15 cellular contexts compared by ENCODE assay signal in the genomic region with DNA sequence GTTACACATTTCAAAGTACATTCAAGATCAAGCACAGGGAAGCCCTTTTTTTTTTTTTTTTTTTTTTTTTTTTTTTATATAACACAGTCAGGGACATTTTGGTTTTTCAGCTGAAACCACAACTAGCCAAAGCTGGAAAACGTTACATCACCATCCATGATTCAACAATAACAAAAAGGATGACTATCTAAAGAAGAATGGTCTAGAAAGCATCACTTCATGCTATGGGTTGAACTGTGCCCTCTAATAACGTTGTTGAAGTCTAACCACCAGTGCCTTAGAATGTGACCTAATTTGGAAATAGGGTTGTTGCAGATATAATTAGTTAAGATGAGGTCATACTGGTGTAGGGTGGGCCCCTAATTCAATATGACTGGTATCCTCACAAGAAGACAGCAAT. TPM values are rescaled to one million over a fixed set of nuclear protein-coding genes. Genes with fewer than 3 reads are reported as not detected.
DNase-seq lines count a peak whose midpoint lies in the region; ATAC-seq and TF ChIP-seq lines count a peak whose summit lies in the region.
"Had no signal": no experiment of that assay in that cellular context is flagged by ENCODE, and none has a peak within 500 bp of the region (broad histone marks: within the 10 kb centered on the region; RNA-seq: fewer than 3 reads in every experiment).

No MANE protein-coding gene starts in this region.

- no peak overlapping the region for H3K4me3 ChIP-seq in SJSA1
- H3K4me3 ChIP-seq in GM23338, result no peak overlapping the region

- no peak overlapping the region for H3K4me3 Mint-ChIP-seq in activated T-cell treated with anti-CD3 and anti-CD28 coated beads, Interleukin-2, amount 50 U/mL, for 4 hours
- H3K4me3 Mint-ChIP-seq in stimulated activated effector memory CD8-positive, alpha-beta T cell treated with anti-CD3 and anti-CD28 coated beads, Interleukin-12 subunit alpha, Interleukin-12 subunit beta, amount 100 ng/mL, for 72 hours, result peak overlapping the region; percentile 28
- no peak overlapping the region for H3K4me3 Mint-ChIP-seq in GM23338
- H3K4me3 Mint-ChIP-seq: activated T-helper 1 cell treated with anti-CD3 and anti-CD28 coated beads, Interleukin-12 subunit alpha, Interleukin-12 subunit beta, Interleukin-2, Interleukin-4 antibody, amounts not matched to agents 30 ng/mL and 10 ng/mL and 1 ng/mL, durations not matched to agents 14 hours and 24 hours and 36 hours; B cell; effector memory CD8-positive, alpha-beta T cell; T-helper 1 cell treated with Interleukin-12 subunit alpha and Interleukin-12 subunit beta and Interleukin-4 antibody, amounts not matched to agents 30 μg/mL and 1 μg/mL, for 36 hours had no signal

- DNase-seq in activated T-cell treated with anti-CD3 and anti-CD28 coated beads, Interleukin-2, amount 50 U/mL, for 4 hours, result no peak
- no peak for DNase-seq in activated T-cell treated with anti-CD3 and anti-CD28 coated beads, Interleukin-2, amount 50 U/mL, for 48 hours
- peak in 1 of 2 experiments; percentile 82 for DNase-seq in SJSA1 (ENCODE audit: low read depth in 1 of 2, low spot score in 2 of 2)
- DNase-seq in fibroblast of gingiva (ENCODE audit: low read depth), result peak; percentile 98
- no peak for DNase-seq in stimulated activated effector memory CD8-positive, alpha-beta T cell treated with anti-CD3 and anti-CD28 coated beads, Interleukin-12 subunit alpha, Interleukin-12 subunit beta, amount 100 ng/mL, for 72 hours (ENCODE audit: low spot score in 2 of 2)
- no peak for DNase-seq in DMS 273 (lab: John Stamatoyannopoulos, UW; ENCODE audit: unreplicated experiment)
- DNase-seq in GM23338 (ENCODE audit: low spot score), result no peak
- no peak for DNase-seq in activated CD4-positive, alpha-beta T cell treated with anti-CD3 and anti-CD28 coated beads for 1 hour
- DNase-seq: effector memory CD8-positive, alpha-beta T cell; left colon; NCI-H69; posterior cingulate gyrus had no signal

- H4K20me1 ChIP-seq in GM23338 (replicated peaks; ENCODE audit: insufficient read depth), result no peaks in the 10 kb centered on the region

- no peaks in the 10 kb centered on the region for H3K9me3 Mint-ChIP-seq in activated T-cell treated with anti-CD3 and anti-CD28 coated beads, Interleukin-2, amount 50 U/mL, for 4 hours
- peaks cover 4% of the 10 kb centered on the region for H3K9me3 Mint-ChIP-seq in stimulated activated effector memory CD8-positive, alpha-beta T cell treated with anti-CD3 and anti-CD28 coated beads, Interleukin-12 subunit alpha, Interleukin-12 subunit beta, amount 100 ng/mL, for 72 hours
- H3K9me3 Mint-ChIP-seq in GM23338, result peaks cover 21% of the 10 kb centered on the region
- H3K9me3 Mint-ChIP-seq: effector memory CD8-positive, alpha-beta T cell had no signal

- no peak for TF ChIP-seq CTCF in GM23338 (conservative IDR thresholded peaks at IDR 0.05; ENCODE audit: low read depth in 2 of 2)

- no peaks in the 10 kb centered on the region for H3K9me3 ChIP-seq in SJSA1 (replicated peaks)

- H3K4me2 ChIP-seq in GM23338, result no peak overlapping the region

- H2AFZ ChIP-seq in GM23338, result no peak overlapping the region

- peak; percentile 84 to 98 for ATAC-seq in activated T-cell treated with anti-CD3 and anti-CD28 coated beads, Interleukin-2, amount 50 U/mL, for 4 hours
- peak; percentile 100 for ATAC-seq in stimulated activated effector memory CD8-positive, alpha-beta T cell treated with anti-CD3 and anti-CD28 coated beads, Interleukin-12 subunit alpha, Interleukin-12 subunit beta, amount 100 ng/mL, for 72 hours
- ATAC-seq in GM23338, result no peak
- ATAC-seq: effector memory CD8-positive, alpha-beta T cell; left colon had no signal

- H3K4me1 Mint-ChIP-seq in activated T-cell treated with anti-CD3 and anti-CD28 coated beads, Interleukin-2, amount 50 U/mL, for 4 hours (ENCODE audit: low read depth), result peaks cover 9% of the 10 kb centered on the region
- H3K4me1 Mint-ChIP-seq in stimulated activated effector memory CD8-positive, alpha-beta T cell treated with anti-CD3 and anti-CD28 coated beads, Interleukin-12 subunit alpha, Interleukin-12 subunit beta, amount 100 ng/mL, for 72 hours, result peaks cover 9% of the 10 kb centered on the region
- H3K4me1 Mint-ChIP-seq in GM23338, result no peaks in the 10 kb centered on the region
- H3K4me1 Mint-ChIP-seq: B cell had no signal

- peaks cover 9% of the 10 kb centered on the region; the same call in 1 of the 2 replicates for H3K9me2 ChIP-seq in GM23338 (ENCODE audit: insufficient read depth)

- H3K27me3 ChIP-seq in SJSA1 (replicated peaks) (no peaks in the 10 kb centered on the region), GM23338 (ENCODE audit: insufficient read depth) (no peaks in the 10 kb centered on the region)

- H3K27ac Mint-ChIP-seq in stimulated activated effector memory CD8-positive, alpha-beta T cell treated with anti-CD3 and anti-CD28 coated beads, Interleukin-12 subunit alpha, Interleukin-12 subunit beta, amount 100 ng/mL, for 72 hours, result peak overlapping the region; percentile 88
- no peak overlapping the region for H3K27ac Mint-ChIP-seq in GM23338
- H3K27ac Mint-ChIP-seq: activated T-helper 1 cell treated with anti-CD3 and anti-CD28 coated beads, Interleukin-12 subunit alpha, Interleukin-12 subunit beta, Interleukin-2, Interleukin-4 antibody, amounts not matched to agents 30 ng/mL and 10 ng/mL and 1 ng/mL, durations not matched to agents 14 hours and 24 hours and 36 hours; B cell; effector memory CD8-positive, alpha-beta T cell; T-helper 1 cell treated with Interleukin-12 subunit alpha and Interleukin-12 subunit beta and Interleukin-4 antibody, amounts not matched to agents 30 μg/mL and 1 μg/mL, for 36 hours had no signal

- no peaks in the 10 kb centered on the region for H3K27me3 Mint-ChIP-seq in activated T-cell treated with anti-CD3 and anti-CD28 coated beads, Interleukin-2, amount 50 U/mL, for 4 hours (ENCODE audit: low read depth)
- H3K27me3 Mint-ChIP-seq in GM23338 (ENCODE audit: insufficient read depth, low read depth, poor library complexity), result no peaks in the 10 kb centered on the region
- H3K27me3 Mint-ChIP-seq: B cell; effector memory CD8-positive, alpha-beta T cell had no signal

- peaks cover 21% of the 10 kb centered on the region for H3K36me3 Mint-ChIP-seq in activated T-cell treated with anti-CD3 and anti-CD28 coated beads, Interleukin-2, amount 50 U/mL, for 4 hours (ENCODE audit: insufficient read depth)
- H3K36me3 Mint-ChIP-seq in stimulated activated effector memory CD8-positive, alpha-beta T cell treated with anti-CD3 and anti-CD28 coated beads, Interleukin-12 subunit alpha, Interleukin-12 subunit beta, amount 100 ng/mL, for 72 hours, result peaks cover 7% of the 10 kb centered on the region
- H3K36me3 Mint-ChIP-seq in GM23338 (ENCODE audit: low read depth), result peaks cover 44% of the 10 kb centered on the region

- peaks cover 18% of the 10 kb centered on the region for H3K4me1 ChIP-seq in SJSA1 (replicated peaks)
- no peaks in the 10 kb centered on the region for H3K4me1 ChIP-seq in GM23338 (ENCODE audit: insufficient read depth)

- peak overlapping the region; percentile 86 for H3K27ac ChIP-seq in SJSA1
- H3K27ac ChIP-seq in GM23338 (ENCODE audit: low read depth), result no peak overlapping the region

- H3K79me2 ChIP-seq in GM23338 (replicated peaks; ENCODE audit: insufficient read depth), result no peaks in the 10 kb centered on the region

- no peaks in the 10 kb centered on the region for H3F3A ChIP-seq in GM23338 (replicated peaks; ENCODE audit: low read depth)

- peaks cover 6% of the 10 kb centered on the region; the same call in 1 of the 2 replicates for H3K36me3 ChIP-seq in SJSA1
- H3K36me3 ChIP-seq in GM23338 (ENCODE audit: insufficient read depth), result peaks cover 5% of the 10 kb centered on the region; the same call in 1 of the 2 replicates

TF ChIP-seq in GM23338, 12 proteins besides CTCF, POLR2A, EP300 and RAD21 (continues in another document):
- TF ChIP-seq, protein P1, sequence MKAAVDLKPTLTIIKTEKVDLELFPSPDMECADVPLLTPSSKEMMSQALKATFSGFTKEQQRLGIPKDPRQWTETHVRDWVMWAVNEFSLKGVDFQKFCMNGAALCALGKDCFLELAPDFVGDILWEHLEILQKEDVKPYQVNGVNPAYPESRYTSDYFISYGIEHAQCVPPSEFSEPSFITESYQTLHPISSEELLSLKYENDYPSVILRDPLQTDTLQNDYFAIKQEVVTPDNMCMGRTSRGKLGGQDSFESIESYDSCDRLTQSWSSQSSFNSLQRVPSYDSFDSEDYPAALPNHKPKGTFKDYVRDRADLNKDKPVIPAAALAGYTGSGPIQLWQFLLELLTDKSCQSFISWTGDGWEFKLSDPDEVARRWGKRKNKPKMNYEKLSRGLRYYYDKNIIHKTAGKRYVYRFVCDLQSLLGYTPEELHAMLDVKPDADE (IDR thresholded peaks at IDR 0.05), result no peak
- TF ChIP-seq POLR2AphosphoS5 (IDR thresholded peaks at IDR 0.05; ENCODE audit: low read depth) (no peak), STAT1 (IDR thresholded peaks at IDR 0.05; ENCODE audit: unreplicated experiment) (no peak), JUNB (IDR thresholded peaks at IDR 0.05; ENCODE audit: unreplicated experiment) (no peak)

RNA-seq across cellular contexts. Expression of a gene that starts 46.6 kb away (rescaled TPM):
- 10 to 100 TPM; 50.4 to 57.1 (median 54.1) TPM for total RNA-seq in activated T-cell treated with anti-CD3 and anti-CD28 coated beads, Interleukin-2, amount 50 U/mL, for 4 hours
- 22.5 and 44.2 TPM in 2 replicates for total RNA-seq in SJSA1 (2014; rRNA removed; shearing (Covaris generic))
- total RNA-seq in GM23338 (2014; rRNA removed; shearing (Covaris generic)), result 52.6 and 57.4 TPM in 2 replicates
- polyA plus RNA-seq in GM23338 (2016; fragmentation: Nextera tagmentation; extraction: Ambion mirVana), result 18.8 and 26.6 TPM in 2 replicates
